ENCODE assay signal across 8 cellular contexts in the genomic region with DNA sequence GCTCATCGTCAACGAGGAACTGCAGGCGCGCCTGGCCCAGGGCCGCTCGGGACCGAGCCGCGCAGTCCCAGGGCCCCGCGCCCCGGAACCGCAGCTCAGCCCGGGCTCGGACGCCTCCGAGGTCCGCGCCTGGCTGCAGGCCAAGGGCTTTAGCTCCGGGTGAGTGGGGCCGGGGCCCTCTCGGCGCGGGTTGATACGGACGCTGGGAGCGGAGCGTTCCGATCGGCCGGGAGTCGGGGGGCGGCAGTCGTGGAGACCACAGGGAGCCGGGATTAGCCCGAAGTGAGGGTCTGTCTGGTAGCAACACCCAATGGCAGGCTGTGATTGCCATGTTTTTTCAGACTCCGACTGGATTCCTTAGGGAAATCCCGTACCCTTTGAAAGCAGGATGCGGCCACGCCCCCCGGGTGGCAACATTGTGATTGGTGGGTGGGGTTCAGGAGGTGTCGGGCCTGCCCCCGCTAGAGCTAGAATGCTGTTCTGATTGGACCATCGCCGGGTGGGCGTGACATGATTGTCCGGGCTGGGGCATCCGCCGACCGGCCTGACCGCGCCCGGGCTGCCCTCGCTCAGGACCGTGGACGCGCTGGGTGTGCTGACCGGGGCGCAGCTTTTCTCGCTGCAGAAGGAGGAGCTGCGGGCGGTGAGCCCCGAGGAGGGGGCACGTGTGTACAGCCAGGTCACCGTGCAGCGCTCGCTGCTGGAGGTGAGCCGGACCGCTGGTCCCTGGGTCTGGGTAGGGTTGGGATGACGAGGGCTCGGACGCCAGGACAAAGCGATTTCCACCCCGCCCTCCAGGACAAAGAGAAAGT. TPM values are rescaled to one million over a fixed set of nuclear protein-coding genes. Genes with fewer than 3 reads are reported as not detected.
A peak's percentile ranks its signal among the peaks of the same experiment; 100 is the strongest.
DNase-seq lines count a peak whose midpoint lies in the region; ATAC-seq and TF ChIP-seq lines count a peak whose summit lies in the region.

No MANE protein-coding gene starts in this region.

- H3K27me3 ChIP-seq in AG04450 (ENCODE audit: control insufficient read depth, insufficient read depth, low read length) (peaks cover 42% of the 10 kb centered on the region), H9 (ENCODE audit: insufficient read depth, low read length) (no peaks in the 10 kb centered on the region), sigmoid colon (peaks cover 33 to 50% (median 47%) of the 10 kb centered on the region in 3 donors)

- intact Hi-C loops in activated B cell treated with CpG ODN at 0.5 μM for 24 hours (cut with micrococcal nuclease) (loop anchor here (2.0 kb wide), 1 partner anchor 332 kb away; no protein-coding TSS in a partner anchor), sigmoid colon (cut with DNase I) (no loop called here)

- H3K4ac ChIP-seq in H9 (ENCODE audit: low read depth, low read length): no peak overlapping the region

- TF ChIP-seq POLR2A in sigmoid colon (IDR thresholded peaks at IDR 0.05): no peak

- peaks cover 17 to 30% (median 29%) of the 10 kb centered on the region in 3 experiments; a peak in 6 of 7 replicates for H3K36me3 Mint-ChIP-seq in H9 (ENCODE audit: insufficient read depth in 1 of 3, low read depth in 3 of 3)
- peaks cover 12% of the 10 kb centered on the region for H3K36me3 Mint-ChIP-seq in activated B cell treated with CpG ODN at 0.5 μM for 24 hours (ENCODE audit: low read depth)
- H3K36me3 Mint-ChIP-seq in immature natural killer cell: peaks cover 0 to 17% (median 0%) of the 10 kb centered on the region in 3 donors

- H3K27me3 Mint-ChIP-seq in H9 (ENCODE audit: low read depth) (peaks cover 41% of the 10 kb centered on the region), activated B cell treated with CpG ODN at 0.5 μM for 24 hours (peaks cover 49% of the 10 kb centered on the region), immature natural killer cell (ENCODE audit: low read depth in 3 of 3) (peaks cover 12 to 25% (median 23%) of the 10 kb centered on the region in 3 donors)

- no peak overlapping the region for H3K18ac ChIP-seq in H9 (ENCODE audit: insufficient read length, low read depth, low read length)

- H3K23me2 ChIP-seq in H9 (ENCODE audit: insufficient read length, low read depth, low read length, poor library complexity, severe bottlenecking): peaks cover 22% of the 10 kb centered on the region

- DNase-seq in AG04450 (ENCODE audit: low read depth, low spot score): peak; percentile 82
- peak; percentile 98 for DNase-seq in H9
- DNase-seq in activated B cell treated with CpG ODN at 0.5 μM for 24 hours: peak; percentile 39
- DNase-seq in dedifferentiated amniotic fluid mesenchymal stem cell (ENCODE audit: extremely low spot score): peak; percentile 74
- peak; percentile 54 to 63 (median 56) for DNase-seq in immature natural killer cell
- peak; percentile 95 for DNase-seq in sigmoid colon

- H3K79me2 ChIP-seq in H9 (ENCODE audit: insufficient read depth, low read length): no peaks in the 10 kb centered on the region

- CTCF ChIA-PET in AG04450 (lab: Charles Lee) (interaction anchor here (1.5 to 2.0 kb wide), 3 partner anchors 11 to 73 kb away, joined by 4 to 9 read pairs (median 7); partner anchors contain the start of gene EPS8L1), activated B cell treated with CpG ODN at 0.5 μM for 24 hours (lab: Charles Lee) (no interaction called here)

- H3K4me1 Mint-ChIP-seq in H9 (peaks cover 30 to 59% of the 10 kb centered on the region in 2 experiments), activated B cell treated with CpG ODN at 0.5 μM for 24 hours (peaks cover 31% of the 10 kb centered on the region), immature natural killer cell (peaks cover 25 to 31% of the 10 kb centered on the region in 2 donors)

- H3K79me1 ChIP-seq in H9 (ENCODE audit: insufficient read depth, low read depth, low read length, poor library complexity, severe bottlenecking): no peaks in the 10 kb centered on the region

- ATAC-seq in activated B cell treated with CpG ODN at 0.5 μM for 24 hours (ENCODE audit: low read depth) (peak; percentile 52), GM19035 (IDR thresholded peaks at IDR 0.05; ENCODE audit: unreplicated experiment) (no peak), GM18517 (IDR thresholded peaks at IDR 0.05; ENCODE audit: unreplicated experiment) (no peak)

- no peak overlapping the region for H2BK20ac ChIP-seq in H9 (ENCODE audit: low read depth, low read length, poor library complexity, severe bottlenecking)

- no peak overlapping the region for H3K14ac ChIP-seq in H9 (ENCODE audit: insufficient read depth, low read length)

- no peak overlapping the region for H4K91ac ChIP-seq in H9 (ENCODE audit: insufficient read length, low read depth, low read length)

- H3K27ac ChIP-seq in AG04450 (ENCODE audit: low read depth, low read length) (peak overlapping the region; percentile 31), H9 (ENCODE audit: insufficient read length, low read depth, low read length) (no peak overlapping the region), sigmoid colon (peak overlapping the region; percentile 1 to 55 (median 44))

- H3K56ac ChIP-seq in H9 (ENCODE audit: insufficient read length, low read depth, low read length): no peak overlapping the region

- H3K9me3 ChIP-seq in AG04450 (ENCODE audit: control insufficient read depth, insufficient read depth, low read length) (peaks cover 11% of the 10 kb centered on the region), H9 (ENCODE audit: control insufficient read depth, low read depth, low read length) (no peaks in the 10 kb centered on the region), sigmoid colon (no peaks in the 10 kb centered on the region)

- no CpG with 5 or more reads among the region's 74 CpGs for WGBS in H9 (ENCODE audit: extremely low coverage, insufficient read length, low lambda C conversion rate)
- WGBS in sigmoid colon, 2 donors: 1 to 4% methylated on average over 74 of the region's 74 CpGs

- H3K4me2 ChIP-seq in H9 (ENCODE audit: insufficient read depth, insufficient read length, low read length): peak overlapping the region; percentile 73

- no peak overlapping the region for H3K23ac ChIP-seq in H9 (ENCODE audit: insufficient read length, low read depth, low read length)

- H3K9ac ChIP-seq in H9 (ENCODE audit: extremely low read depth, insufficient read length, low read length): no peak overlapping the region

- no peak overlapping the region for H2AFZ ChIP-seq in H9 (ENCODE audit: low read length)

- POLR2A ChIA-PET in AG04450 (lab: Yijun Ruan, JAX): interaction anchor here (0.6 to 1.0 kb wide), 4 partner anchors 31 to 1221 kb away, joined by 3 to 4 read pairs (median 3); partner anchors contain the start of gene PPP1R12C
- POLR2A ChIA-PET in activated B cell treated with CpG ODN at 0.5 μM for 24 hours (lab: Charles Lee): interaction anchor here (1.0 to 1.6 kb wide), 3 partner anchors 30 to 513 kb away, joined by 3 to 6 read pairs (median 3); partner anchors contain the start of genes FIZ1, PPP1R12C and PPP6R1

- H4K5ac ChIP-seq in H9 (ENCODE audit: insufficient read length, low read depth, low read length): no peak overlapping the region

- H2BK12ac ChIP-seq in H9 (ENCODE audit: insufficient read length, low read depth, low read length): no peak overlapping the region

- no peak overlapping the region for H4K8ac ChIP-seq in H9 (replicated peaks; ENCODE audit: insufficient read length, low read depth, low read length)

- H2BK5ac ChIP-seq in H9 (ENCODE audit: insufficient read length, low read length): no peak overlapping the region

- H3K9me3 Mint-ChIP-seq in H9 (no peaks in the 10 kb centered on the region), activated B cell treated with CpG ODN at 0.5 μM for 24 hours (no peaks in the 10 kb centered on the region), immature natural killer cell (no peaks in the 10 kb centered on the region)

- no peak overlapping the region for H2BK120ac ChIP-seq in H9 (ENCODE audit: low read depth, low read length, poor library complexity, severe bottlenecking)

- H3K4me1 ChIP-seq in H9 (ENCODE audit: insufficient read depth, low read length): peaks cover 12% of the 10 kb centered on the region; the same call in 1 of the 2 replicates
- peaks cover 0 to 43% (median 31%) of the 10 kb centered on the region in 4 donors for H3K4me1 ChIP-seq in sigmoid colon

- no peak overlapping the region for H2AK5ac ChIP-seq in H9 (ENCODE audit: insufficient read length, low read length)

- no peak overlapping the region for H2BK15ac ChIP-seq in H9 (ENCODE audit: low read depth, low read length)

- peaks cover 2% of the 10 kb centered on the region for H4K20me1 ChIP-seq in H9 (ENCODE audit: control insufficient read depth, insufficient read depth, insufficient read length)

- peaks cover 15 to 24% (median 16%) of the 10 kb centered on the region in 4 donors for H3K36me3 ChIP-seq in sigmoid colon

- peak overlapping the region; percentile 68 for H3K4me3 ChIP-seq in AG04450 (ENCODE audit: low read depth, low read length)
- peak overlapping the region; percentile 23 to 55 (median 48) for H3K4me3 ChIP-seq in sigmoid colon

- peak overlapping the region; percentile 73 to 82 for H3K4me3 Mint-ChIP-seq in H9
- peak overlapping the region; percentile 69 for H3K4me3 Mint-ChIP-seq in activated B cell treated with CpG ODN at 0.5 μM for 24 hours
- peak overlapping the region; percentile 63 to 83 (median 77) for H3K4me3 Mint-ChIP-seq in immature natural killer cell

- TF ChIP-seq CTCF in AG04450 (IDR thresholded peaks at IDR 0.05; ENCODE audit: low read depth, low read length) (no peak), H9 (conservative IDR thresholded peaks at IDR 0.05) (no peak), activated B cell treated with CpG ODN at 0.5 μM for 24 hours (IDR thresholded peaks at IDR 0.05) (no peak), sigmoid colon (IDR thresholded peaks at IDR 0.05) (no peak)

- H3K27ac Mint-ChIP-seq in H9 (peak overlapping the region in 1 of 3 experiments; percentile 78; a peak in 3 of 7 replicates), activated B cell treated with CpG ODN at 0.5 μM for 24 hours (no peak overlapping the region), immature natural killer cell (no peak overlapping the region)

- H3T11ph ChIP-seq in H9 (ENCODE audit: low read length): no peak overlapping the region

- TF ChIP-seq EP300 in sigmoid colon (IDR thresholded peaks at IDR 0.05): no peak

RNA-seq across cellular contexts. Expression of gene EPS8L1, which starts 11.3 kb away (rescaled TPM):
- polyA plus RNA-seq in AG04450 (2011; rRNA removed): 1.5 and 2.3 TPM in 2 replicates
- 1.2 and 2.0 TPM in 2 replicates for polyA minus RNA-seq in AG04450 (2011; rRNA and poly(A)+ RNA removed)
- total RNA-seq in H9 (2021): 21.2 and 24.0 TPM in 2 replicates
- total RNA-seq in activated B cell treated with CpG ODN at 0.5 μM for 24 hours: 0.38 and 1.0 TPM in 2 replicates
- 1 to 10 TPM; 4.5 to 7.3 (median 6.4) TPM for polyA plus RNA-seq in immature natural killer cell
- total RNA-seq in sigmoid colon: under 1 TPM in 1 of 4 donors, not detected in 3; 0.28 TPM
- 10 to 100 TPM; 36.3 to 77.8 (median 37.8) TPM for polyA plus RNA-seq in sigmoid colon

RNA-seq across cellular contexts. Expression of gene RDH13, which starts 24.0 kb away (rescaled TPM):
- 3.1 and 4.5 TPM in 2 replicates for polyA plus RNA-seq in AG04450 (2011; rRNA removed)
- 4.0 and 7.5 TPM in 2 replicates for polyA minus RNA-seq in AG04450 (2011; rRNA and poly(A)+ RNA removed)
- 21.1 and 21.5 TPM in 2 replicates for total RNA-seq in H9 (2021)
- total RNA-seq in activated B cell treated with CpG ODN at 0.5 μM for 24 hours: 10.3 and 12.4 TPM in 2 replicates
- polyA plus RNA-seq in immature natural killer cell: 10 to 100 TPM in 1 of 3 donors, 1 to 10 TPM in 2; 4.2 to 17.0 (median 4.5) TPM
- total RNA-seq in sigmoid colon: 10 to 100 TPM in 2 of 4 donors, 1 to 10 TPM in 2; 6.9 to 12.1 (median 9.9) TPM
- polyA plus RNA-seq in sigmoid colon: 10 to 100 TPM in 2 of 3 donors, 1 to 10 TPM in 1; 9.6 to 41.0 (median 24.3) TPM

RNA-seq across cellular contexts. Expression of gene PPP1R12C, which starts 30.5 kb away (rescaled TPM):
- polyA plus RNA-seq in AG04450 (2011; rRNA removed) (24.2 and 30.0 TPM in 2 replicates), immature natural killer cell (1 to 10 TPM in 2 of 3 donors, under 1 TPM in 1; 0.63 to 8.5 (median 3.5) TPM), sigmoid colon (100 to 1,000 TPM in 1 of 3 donors, 10 to 100 TPM in 2; 53.6 to 139 (median 58.9) TPM)
- 20.9 and 28.2 TPM in 2 replicates for polyA minus RNA-seq in AG04450 (2011; rRNA and poly(A)+ RNA removed)
- total RNA-seq in H9 (2021) (79.9 and 87.7 TPM in 2 replicates), activated B cell treated with CpG ODN at 0.5 μM for 24 hours (115 and 139 TPM in 2 replicates), sigmoid colon (100 to 1,000 TPM; 125 to 222 (median 168) TPM)

RNA-seq across cellular contexts. Expression of gene GP6, which starts 48.9 kb away (rescaled TPM):
- polyA plus RNA-seq in AG04450 (2011; rRNA removed) (0.11 TPM in 1 of 2 replicates, not detected in the other), immature natural killer cell (under 1 TPM in 2 of 3 donors, not detected in 1; 0.64 to 0.78 TPM), sigmoid colon (under 1 TPM in 1 of 3 donors, not detected in 2; 0.28 TPM)
- 0.14 TPM in 1 of 2 replicates, not detected in the other for polyA minus RNA-seq in AG04450 (2011; rRNA and poly(A)+ RNA removed)
- total RNA-seq in H9 (2021) (0.15 and 0.53 TPM in 2 replicates), activated B cell treated with CpG ODN at 0.5 μM for 24 hours (not detected in 2 replicates), sigmoid colon (1 to 10 TPM in 1 of 4 donors, under 1 TPM in 2, not detected in 1; 0.16 to 1.2 (median 0.83) TPM)

Comparison
In these comparisons a context has a peak if more than half of its experiments do, and no peak if none do; other contexts are left out.
1. DNase-seq: peak in every context shown above with its lines; median percentile 98 in H9; 95 in sigmoid colon; 82 in AG04450; 74 in dedifferentiated amniotic fluid mesenchymal stem cell; 56 in immature natural killer cell; 39 in activated B cell treated with CpG ODN at 0.5 μM for 24 hours.
2. RNA of gene EPS8L1, which starts 11.3 kb away (total RNA-seq): 21.2 to 24.0 TPM in H9; 0.38 to 1.0 TPM in activated B cell treated with CpG ODN at 0.5 μM for 24 hours and 0.28 TPM in sigmoid colon; every median in the first group is over 10 times any median in the second.
3. Peak in every context shown above with its lines, with median percentiles within 50 percentile points of each other: H3K4me3 Mint-ChIP-seq.